In genomic region chr11:109041876-109042275, GRCh38 we compare ENCODE assay signal across 14 cellular contexts.
DNase-seq lines count a peak whose midpoint lies in the region; TF ChIP-seq lines count a peak whose summit lies in the region.
"Had no signal": no experiment of that assay in that cellular context is flagged by ENCODE, and none has a peak within 500 bp of the region (broad histone marks: within the 10 kb centered on the region; RNA-seq: fewer than 3 reads in every experiment).

No MANE protein-coding gene starts in this region.

- H2AFZ ChIP-seq in GM23248: no peak overlapping the region

- H4K20me1 ChIP-seq in GM23248 (ENCODE audit: insufficient read depth): no peaks in the 10 kb centered on the region

- no peaks in the 10 kb centered on the region for H3K36me3 ChIP-seq in GM23248 (ENCODE audit: low read depth)
- H3K36me3 ChIP-seq in brain microvascular endothelial cell (replicated peaks): no peaks in the 10 kb centered on the region
- H3K36me3 ChIP-seq: BE2C, HAP-1 had no signal

- DNase-seq in GM23248: peak; percentile 11
- DNase-seq in RPMI7951 (ENCODE audit: low read depth): peak; percentile 33
- DNase-seq in brain microvascular endothelial cell: peak; percentile 48
- peak; percentile 73 for DNase-seq in myocyte (ENCODE audit: low read depth)
- DNase-seq in ACHN: no peak
- no peak for DNase-seq in COLO829 (ENCODE audit: low spot score)
- no peak for DNase-seq in DMS153 (lab: John Stamatoyannopoulos, UW)
- no peak for DNase-seq in GM20000 (ENCODE audit: low spot score)
- DNase-seq: BE2C; C1 segment of cervical spinal cord; CD4-positive, alpha-beta T cell; DMS79 treated with DMSO at 0.1 percent for 48 hours; EL had no signal

- no peak overlapping the region for H3K27ac ChIP-seq in GM23248
- no peak overlapping the region for H3K27ac ChIP-seq in brain microvascular endothelial cell

- no peak overlapping the region for H3K4me2 ChIP-seq in GM23248 (ENCODE audit: unreplicated experiment)

- no peaks in the 10 kb centered on the region for H3K27me3 ChIP-seq in GM23248 (replicated peaks; ENCODE audit: insufficient read depth)
- no peaks in the 10 kb centered on the region for H3K27me3 ChIP-seq in brain microvascular endothelial cell (replicated peaks)
- H3K27me3 ChIP-seq: BE2C had no signal

- TF ChIP-seq CTCF in brain microvascular endothelial cell (IDR thresholded peaks at IDR 0.05; ENCODE audit: low read depth, low read length, missing control alignments): no peak
- no peak for TF ChIP-seq CTCF in GM20000 (IDR thresholded peaks at IDR 0.05; ENCODE audit: extremely low read depth, missing control alignments)

- in situ Hi-C loops in GM23248 (cut with MboI): no loop called here
- in situ Hi-C loops in brain microvascular endothelial cell (cut with HindIII; ENCODE audit: low pct_ligation_motif_present, low sequenced_read_pairs): no loop called here
- in situ Hi-C loops in ACHN (cut with HindIII; ENCODE audit: low pct_ligation_motif_present, low pct_unique_long_range_greater_than_20kb, low sequenced_read_pairs): no loop called here

- no peak overlapping the region for H3K4me3 ChIP-seq in GM23248
- H3K4me3 ChIP-seq in brain microvascular endothelial cell (ENCODE audit: low read depth, low read length): no peak overlapping the region
- H3K4me3 ChIP-seq: HAP-1 had no signal

- no peak overlapping the region for H3K9ac ChIP-seq in GM23248

- H3K4me1 ChIP-seq in GM23248 (ENCODE audit: insufficient read depth): peaks cover 24% of the 10 kb centered on the region
- H3K4me1 ChIP-seq: BE2C had no signal

- H3K79me2 ChIP-seq in GM23248 (ENCODE audit: insufficient read depth): no peaks in the 10 kb centered on the region

- peaks cover 23% of the 10 kb centered on the region for H3F3A ChIP-seq in GM23248 (ENCODE audit: insufficient read depth)

- WGBS in GM23248 (ENCODE audit: low coverage in 1 of 2, low lambda C conversion rate in 2 of 2, missing lambda C conversion rate in 2 of 2), 2 experiments: 79 to 84% methylated on average over 3 of the region's 3 CpGs

- no peaks in the 10 kb centered on the region for H3K9me2 ChIP-seq in GM23248 (ENCODE audit: insufficient read depth)

- H3K9me3 ChIP-seq in GM23248 (ENCODE audit: low read depth): no peaks in the 10 kb centered on the region
- H3K9me3 ChIP-seq: BE2C, HAP-1 had no signal

Comparison
In these comparisons a context has a peak if more than half of its experiments do, and no peak if none do; other contexts are left out.
1. DNase-seq: peak in GM23248 (single experiment), RPMI7951 (single experiment), brain microvascular endothelial cell (single experiment) and myocyte (single experiment); none in ACHN (single experiment), COLO829 (single experiment), DMS153 (single experiment) and GM20000 (single experiment).